In the genomic region with DNA sequence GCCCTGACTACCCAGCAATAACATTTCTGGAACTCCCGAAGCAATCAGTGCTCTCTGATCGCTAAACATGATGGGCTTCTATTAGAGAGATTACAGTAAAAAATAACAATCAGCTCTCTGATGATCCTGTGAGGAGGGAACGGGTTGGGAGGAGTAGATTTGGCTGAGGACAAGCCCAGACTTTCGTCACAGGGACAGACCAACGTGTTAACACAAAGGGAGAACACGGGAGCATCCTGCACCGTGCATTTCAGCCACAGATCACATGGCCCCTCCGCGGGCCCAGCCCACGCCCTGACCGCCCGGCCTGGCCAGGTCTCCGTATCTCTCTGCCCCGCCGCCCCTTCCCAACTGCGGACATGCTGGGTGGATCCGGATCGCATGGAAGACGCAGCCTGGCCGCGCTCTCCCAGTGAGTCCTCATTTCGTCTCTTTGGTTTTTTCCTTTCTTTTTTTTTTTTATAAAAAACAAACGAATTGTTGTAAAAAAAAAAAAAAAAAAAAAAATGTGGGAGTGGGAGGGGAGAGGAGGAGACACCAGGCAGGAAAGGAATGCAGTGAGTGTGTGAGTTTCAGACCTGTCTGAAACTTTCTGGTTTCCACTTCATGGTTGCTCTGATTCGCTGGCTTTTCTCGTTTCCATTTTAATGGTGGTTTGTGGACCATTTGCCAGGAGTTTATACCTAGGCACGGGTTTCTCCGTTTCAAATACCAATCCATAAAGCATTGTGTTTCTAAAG, we compare ENCODE assay signal across 1 cellular context.
TF ChIP-seq lines count a peak whose summit lies in the region.

No MANE protein-coding gene starts in this region.

TF ChIP-seq in HepG2, 621 proteins besides CTCF, POLR2A, EP300 and RAD21 (continued from another document and continues in another):
- TF ChIP-seq, protein P1, sequence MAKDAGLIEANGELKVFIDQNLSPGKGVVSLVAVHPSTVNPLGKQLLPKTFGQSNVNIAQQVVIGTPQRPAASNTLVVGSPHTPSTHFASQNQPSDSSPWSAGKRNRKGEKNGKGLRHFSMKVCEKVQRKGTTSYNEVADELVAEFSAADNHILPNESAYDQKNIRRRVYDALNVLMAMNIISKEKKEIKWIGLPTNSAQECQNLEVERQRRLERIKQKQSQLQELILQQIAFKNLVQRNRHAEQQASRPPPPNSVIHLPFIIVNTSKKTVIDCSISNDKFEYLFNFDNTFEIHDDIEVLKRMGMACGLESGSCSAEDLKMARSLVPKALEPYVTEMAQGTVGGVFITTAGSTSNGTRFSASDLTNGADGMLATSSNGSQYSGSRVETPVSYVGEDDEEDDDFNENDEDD (CRISPR knock-in tag; IDR thresholded peaks at IDR 0.05; ENCODE audit: borderline replicate concordance) = peak; percentile 79; the same call in 1 of the 2 replicates
- TF ChIP-seq ZNF331 (CRISPR knock-in tag; IDR thresholded peaks at IDR 0.05) (peak; percentile 85), RCOR2 (CRISPR knock-in tag; IDR thresholded peaks at IDR 0.05) (peak; percentile 57; the same call in 1 of the 2 replicates), CCDC6 (CRISPR knock-in tag; IDR thresholded peaks at IDR 0.05) (peak; percentile 69; the same call in 1 of the 2 replicates), HNF4A (CRISPR knock-in tag; IDR thresholded peaks at IDR 0.05) (peak; percentile 43; the same call in 1 of the 2 replicates), REL (CRISPR knock-in tag; conservative IDR thresholded peaks at IDR 0.05) (peak; percentile 74; the same call in 1 of the 2 replicates), NKX3-1 (CRISPR knock-in tag; IDR thresholded peaks at IDR 0.05) (peak; percentile 82; the same call in 1 of the 2 replicates), SKI (IDR thresholded peaks at IDR 0.05; ENCODE audit: partially characterized antibody) (no peak), NFYC (CRISPR knock-in tag; IDR thresholded peaks at IDR 0.05) (peak; percentile 23; the same call in 1 of the 2 replicates), MAFF (IDR thresholded peaks at IDR 0.05; ENCODE audit: low read depth, low read length) (no peak), KDM3A (CRISPR knock-in tag; IDR thresholded peaks at IDR 0.05; ENCODE audit: low read depth) (peak; percentile 55; the same call in 1 of the 2 replicates), ZNF232 (CRISPR knock-in tag; IDR thresholded peaks at IDR 0.05; ENCODE audit: borderline replicate concordance) (peak; percentile 62; the same call in 1 of the 2 replicates), ZFYVE20 (CRISPR knock-in tag; IDR thresholded peaks at IDR 0.05; ENCODE audit: borderline replicate concordance, low read depth) (no peak), KAT2B (IDR thresholded peaks at IDR 0.05; ENCODE audit: borderline replicate concordance, low read depth, low read length) (no peak), CREB1 (IDR thresholded peaks at IDR 0.05) (peak; percentile 54; the same call in 1 of the 2 replicates), CREB1 (CRISPR knock-in tag; IDR thresholded peaks at IDR 0.05) (peak; percentile 79), ZNF124 (CRISPR knock-in tag; IDR thresholded peaks at IDR 0.05) (peak; percentile 78; the same call in 1 of the 2 replicates), ZNF292 (CRISPR knock-in tag; IDR thresholded peaks at IDR 0.05; ENCODE audit: borderline replicate concordance, low read depth) (peak; percentile 44), HDAC2 (CRISPR knock-in tag; IDR thresholded peaks at IDR 0.05) (peak; percentile 78; the same call in 1 of the 2 replicates), TOPORS (CRISPR knock-in tag; IDR thresholded peaks at IDR 0.05) (no peak), ZNF350 (CRISPR knock-in tag; IDR thresholded peaks at IDR 0.05; ENCODE audit: borderline replicate concordance, low read depth) (peak; percentile 23; the same call in 1 of the 2 replicates), ZNF773 (CRISPR knock-in tag; IDR thresholded peaks at IDR 0.05; ENCODE audit: borderline replicate concordance) (0 out of 2 replicates have a peak, but pooled peaks have one; percentile 50), ZNF33A (CRISPR knock-in tag; IDR thresholded peaks at IDR 0.05; ENCODE audit: borderline replicate concordance) (no peak), ZNF792 (CRISPR knock-in tag; IDR thresholded peaks at IDR 0.05) (peak; percentile 47; the same call in 1 of the 2 replicates), ATF3 (CRISPR knock-in tag; IDR thresholded peaks at IDR 0.05) (0 out of 2 replicates have a peak, but pooled peaks have one; percentile 46), FOXA3 (CRISPR knock-in tag; IDR thresholded peaks at IDR 0.05) (peak; percentile 64), ZNF709 (CRISPR knock-in tag; IDR thresholded peaks at IDR 0.05) (peak; percentile 62; the same call in 1 of the 2 replicates), ZNF343 (CRISPR knock-in tag; IDR thresholded peaks at IDR 0.05) (0 out of 2 replicates have a peak, but pooled peaks have one; percentile 35), KDM6A (CRISPR knock-in tag; IDR thresholded peaks at IDR 0.05; ENCODE audit: low read depth) (peak; percentile 12; the same call in 1 of the 2 replicates), MAZ (IDR thresholded peaks at IDR 0.05; ENCODE audit: borderline replicate concordance, low read depth, low read length) (no peak), MAZ (CRISPR knock-in tag; IDR thresholded peaks at IDR 0.05; ENCODE audit: low read depth) (peak; percentile 79), SP5 (CRISPR knock-in tag; IDR thresholded peaks at IDR 0.05; ENCODE audit: borderline replicate concordance, low read depth) (peak; percentile 74; the same call in 1 of the 2 replicates), ZBTB7A (CRISPR knock-in tag; IDR thresholded peaks at IDR 0.05) (no peak), RARA (CRISPR knock-in tag; IDR thresholded peaks at IDR 0.05) (peak; percentile 47; the same call in 1 of the 2 replicates), ZFY (CRISPR knock-in tag; IDR thresholded peaks at IDR 0.05) (peak; percentile 74), ZNF263 (CRISPR knock-in tag; IDR thresholded peaks at IDR 0.05) (peak; percentile 71)
- TF ChIP-seq, protein P2, sequence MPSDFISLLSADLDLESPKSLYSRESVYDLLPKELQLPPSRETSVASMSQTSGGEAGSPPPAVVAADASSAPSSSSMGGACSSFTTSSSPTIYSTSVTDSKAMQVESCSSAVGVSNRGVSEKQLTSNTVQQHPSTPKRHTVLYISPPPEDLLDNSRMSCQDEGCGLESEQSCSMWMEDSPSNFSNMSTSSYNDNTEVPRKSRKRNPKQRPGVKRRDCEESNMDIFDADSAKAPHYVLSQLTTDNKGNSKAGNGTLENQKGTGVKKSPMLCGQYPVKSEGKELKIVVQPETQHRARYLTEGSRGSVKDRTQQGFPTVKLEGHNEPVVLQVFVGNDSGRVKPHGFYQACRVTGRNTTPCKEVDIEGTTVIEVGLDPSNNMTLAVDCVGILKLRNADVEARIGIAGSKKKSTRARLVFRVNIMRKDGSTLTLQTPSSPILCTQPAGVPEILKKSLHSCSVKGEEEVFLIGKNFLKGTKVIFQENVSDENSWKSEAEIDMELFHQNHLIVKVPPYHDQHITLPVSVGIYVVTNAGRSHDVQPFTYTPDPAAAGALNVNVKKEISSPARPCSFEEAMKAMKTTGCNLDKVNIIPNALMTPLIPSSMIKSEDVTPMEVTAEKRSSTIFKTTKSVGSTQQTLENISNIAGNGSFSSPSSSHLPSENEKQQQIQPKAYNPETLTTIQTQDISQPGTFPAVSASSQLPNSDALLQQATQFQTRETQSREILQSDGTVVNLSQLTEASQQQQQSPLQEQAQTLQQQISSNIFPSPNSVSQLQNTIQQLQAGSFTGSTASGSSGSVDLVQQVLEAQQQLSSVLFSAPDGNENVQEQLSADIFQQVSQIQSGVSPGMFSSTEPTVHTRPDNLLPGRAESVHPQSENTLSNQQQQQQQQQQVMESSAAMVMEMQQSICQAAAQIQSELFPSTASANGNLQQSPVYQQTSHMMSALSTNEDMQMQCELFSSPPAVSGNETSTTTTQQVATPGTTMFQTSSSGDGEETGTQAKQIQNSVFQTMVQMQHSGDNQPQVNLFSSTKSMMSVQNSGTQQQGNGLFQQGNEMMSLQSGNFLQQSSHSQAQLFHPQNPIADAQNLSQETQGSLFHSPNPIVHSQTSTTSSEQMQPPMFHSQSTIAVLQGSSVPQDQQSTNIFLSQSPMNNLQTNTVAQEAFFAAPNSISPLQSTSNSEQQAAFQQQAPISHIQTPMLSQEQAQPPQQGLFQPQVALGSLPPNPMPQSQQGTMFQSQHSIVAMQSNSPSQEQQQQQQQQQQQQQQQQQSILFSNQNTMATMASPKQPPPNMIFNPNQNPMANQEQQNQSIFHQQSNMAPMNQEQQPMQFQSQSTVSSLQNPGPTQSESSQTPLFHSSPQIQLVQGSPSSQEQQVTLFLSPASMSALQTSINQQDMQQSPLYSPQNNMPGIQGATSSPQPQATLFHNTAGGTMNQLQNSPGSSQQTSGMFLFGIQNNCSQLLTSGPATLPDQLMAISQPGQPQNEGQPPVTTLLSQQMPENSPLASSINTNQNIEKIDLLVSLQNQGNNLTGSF (CRISPR knock-in tag; IDR thresholded peaks at IDR 0.05) = peak; percentile 77
- TF ChIP-seq, protein P3, sequence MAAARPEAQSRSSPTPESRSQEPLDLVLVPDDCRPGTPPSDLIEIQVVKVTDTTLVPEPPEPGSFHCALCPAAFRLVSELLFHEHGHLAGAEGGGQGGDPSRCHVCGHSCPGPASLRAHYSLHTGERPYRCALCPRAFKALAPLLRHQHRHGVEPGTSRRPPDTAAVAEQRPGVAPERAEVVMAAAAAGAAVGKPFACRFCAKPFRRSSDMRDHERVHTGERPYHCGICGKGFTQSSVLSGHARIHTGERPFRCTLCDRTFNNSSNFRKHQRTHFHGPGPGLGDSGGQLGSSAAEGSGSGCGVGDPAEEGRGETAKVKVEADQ (CRISPR knock-in tag; IDR thresholded peaks at IDR 0.05; ENCODE audit: borderline replicate concordance) = no peak
- TF ChIP-seq, protein P4, sequence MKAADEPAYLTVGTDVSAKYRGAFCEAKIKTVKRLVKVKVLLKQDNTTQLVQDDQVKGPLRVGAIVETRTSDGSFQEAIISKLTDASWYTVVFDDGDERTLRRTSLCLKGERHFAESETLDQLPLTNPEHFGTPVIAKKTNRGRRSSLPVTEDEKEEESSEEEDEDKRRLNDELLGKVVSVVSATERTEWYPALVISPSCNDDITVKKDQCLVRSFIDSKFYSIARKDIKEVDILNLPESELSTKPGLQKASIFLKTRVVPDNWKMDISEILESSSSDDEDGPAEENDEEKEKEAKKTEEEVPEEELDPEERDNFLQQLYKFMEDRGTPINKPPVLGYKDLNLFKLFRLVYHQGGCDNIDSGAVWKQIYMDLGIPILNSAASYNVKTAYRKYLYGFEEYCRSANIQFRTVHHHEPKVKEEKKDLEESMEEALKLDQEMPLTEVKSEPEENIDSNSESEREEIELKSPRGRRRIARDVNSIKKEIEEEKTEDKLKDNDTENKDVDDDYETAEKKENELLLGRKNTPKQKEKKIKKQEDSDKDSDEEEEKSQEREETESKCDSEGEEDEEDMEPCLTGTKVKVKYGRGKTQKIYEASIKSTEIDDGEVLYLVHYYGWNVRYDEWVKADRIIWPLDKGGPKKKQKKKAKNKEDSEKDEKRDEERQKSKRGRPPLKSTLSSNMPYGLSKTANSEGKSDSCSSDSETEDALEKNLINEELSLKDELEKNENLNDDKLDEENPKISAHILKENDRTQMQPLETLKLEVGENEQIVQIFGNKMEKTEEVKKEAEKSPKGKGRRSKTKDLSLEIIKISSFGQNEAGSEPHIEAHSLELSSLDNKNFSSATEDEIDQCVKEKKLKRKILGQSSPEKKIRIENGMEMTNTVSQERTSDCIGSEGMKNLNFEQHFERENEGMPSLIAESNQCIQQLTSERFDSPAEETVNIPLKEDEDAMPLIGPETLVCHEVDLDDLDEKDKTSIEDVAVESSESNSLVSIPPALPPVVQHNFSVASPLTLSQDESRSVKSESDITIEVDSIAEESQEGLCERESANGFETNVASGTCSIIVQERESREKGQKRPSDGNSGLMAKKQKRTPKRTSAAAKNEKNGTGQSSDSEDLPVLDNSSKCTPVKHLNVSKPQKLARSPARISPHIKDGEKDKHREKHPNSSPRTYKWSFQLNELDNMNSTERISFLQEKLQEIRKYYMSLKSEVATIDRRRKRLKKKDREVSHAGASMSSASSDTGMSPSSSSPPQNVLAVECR (CRISPR knock-in tag; IDR thresholded peaks at IDR 0.05; ENCODE audit: borderline replicate concordance) = peak; percentile 74
- TF ChIP-seq, protein P5, sequence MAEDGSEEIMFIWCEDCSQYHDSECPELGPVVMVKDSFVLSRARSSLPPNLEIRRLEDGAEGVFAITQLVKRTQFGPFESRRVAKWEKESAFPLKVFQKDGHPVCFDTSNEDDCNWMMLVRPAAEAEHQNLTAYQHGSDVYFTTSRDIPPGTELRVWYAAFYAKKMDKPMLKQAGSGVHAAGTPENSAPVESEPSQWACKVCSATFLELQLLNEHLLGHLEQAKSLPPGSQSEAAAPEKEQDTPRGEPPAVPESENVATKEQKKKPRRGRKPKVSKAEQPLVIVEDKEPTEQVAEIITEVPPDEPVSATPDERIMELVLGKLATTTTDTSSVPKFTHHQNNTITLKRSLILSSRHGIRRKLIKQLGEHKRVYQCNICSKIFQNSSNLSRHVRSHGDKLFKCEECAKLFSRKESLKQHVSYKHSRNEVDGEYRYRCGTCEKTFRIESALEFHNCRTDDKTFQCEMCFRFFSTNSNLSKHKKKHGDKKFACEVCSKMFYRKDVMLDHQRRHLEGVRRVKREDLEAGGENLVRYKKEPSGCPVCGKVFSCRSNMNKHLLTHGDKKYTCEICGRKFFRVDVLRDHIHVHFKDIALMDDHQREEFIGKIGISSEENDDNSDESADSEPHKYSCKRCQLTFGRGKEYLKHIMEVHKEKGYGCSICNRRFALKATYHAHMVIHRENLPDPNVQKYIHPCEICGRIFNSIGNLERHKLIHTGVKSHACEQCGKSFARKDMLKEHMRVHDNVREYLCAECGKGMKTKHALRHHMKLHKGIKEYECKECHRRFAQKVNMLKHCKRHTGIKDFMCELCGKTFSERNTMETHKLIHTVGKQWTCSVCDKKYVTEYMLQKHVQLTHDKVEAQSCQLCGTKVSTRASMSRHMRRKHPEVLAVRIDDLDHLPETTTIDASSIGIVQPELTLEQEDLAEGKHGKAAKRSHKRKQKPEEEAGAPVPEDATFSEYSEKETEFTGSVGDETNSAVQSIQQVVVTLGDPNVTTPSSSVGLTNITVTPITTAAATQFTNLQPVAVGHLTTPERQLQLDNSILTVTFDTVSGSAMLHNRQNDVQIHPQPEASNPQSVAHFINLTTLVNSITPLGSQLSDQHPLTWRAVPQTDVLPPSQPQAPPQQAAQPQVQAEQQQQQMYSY (CRISPR knock-in tag; IDR thresholded peaks at IDR 0.05) = 0 out of 2 replicates have a peak, but pooled peaks have one; percentile 20
